ENCODE assay signal across 8 cellular contexts in the genomic region with DNA sequence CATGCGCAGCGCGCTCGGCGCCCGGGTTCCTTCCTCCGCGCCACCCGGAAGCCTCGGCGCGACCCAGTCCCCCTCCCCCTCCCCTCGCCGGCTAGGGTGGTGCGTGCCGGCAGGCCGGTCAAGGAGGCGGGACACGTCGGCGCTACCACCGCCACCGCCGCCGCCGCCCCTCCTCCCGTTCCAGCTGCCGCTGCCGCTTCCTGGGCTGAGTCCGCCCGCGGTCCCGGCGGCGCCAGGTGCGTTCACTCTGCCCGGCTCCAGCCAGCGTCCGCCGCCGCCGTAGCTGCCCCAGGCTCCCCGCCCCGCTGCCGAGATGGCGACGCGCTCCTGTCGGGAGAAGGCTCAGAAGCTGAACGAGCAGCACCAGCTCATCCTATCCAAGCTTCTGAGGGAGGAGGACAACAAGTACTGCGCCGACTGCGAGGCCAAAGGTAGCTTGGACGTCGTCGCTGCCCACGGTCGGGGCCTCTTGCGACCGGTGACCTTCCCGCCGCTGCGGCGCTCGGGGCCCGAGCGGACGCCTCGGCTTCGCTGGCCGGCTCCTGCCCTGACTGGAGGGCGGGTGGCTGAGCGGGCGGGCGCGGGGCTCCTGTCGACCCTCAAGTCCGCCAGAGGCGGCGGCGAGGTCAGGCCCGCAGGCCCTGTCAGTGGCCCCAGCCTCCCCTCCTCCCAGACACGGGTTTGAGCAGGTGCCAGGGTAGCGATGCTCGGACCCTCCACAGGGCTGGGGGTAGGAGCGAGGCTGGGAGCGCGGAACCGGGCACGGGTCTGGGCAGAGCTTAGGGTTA. TPM values are rescaled to one million over a fixed set of nuclear protein-coding genes. Genes with fewer than 3 reads are reported as not detected.
DNase-seq lines count a peak whose midpoint lies in the region; ATAC-seq and TF ChIP-seq lines count a peak whose summit lies in the region.

A gene (plus strand): TSS at position 173 of the 788 bp plus-strand sequence. CDS start 141 bp downstream, at position 314.

- no peaks in the 10 kb centered on the region for H3K9me3 Mint-ChIP-seq in mesothelial cell of epicardium

- no peaks in the 10 kb centered on the region for H3K36me3 ChIP-seq in NT2/D1 (ENCODE audit: insufficient read depth, insufficient read length, low read length)

- TF ChIP-seq CTCF in mesothelial cell of epicardium (IDR thresholded peaks at IDR 0.05; ENCODE audit: unreplicated experiment): no peak

- in situ Hi-C loops in endometrial microvascular endothelial cells (cut with HindIII; ENCODE audit: inconsistent ontology term, low pct_unique_long_range_greater_than_20kb, low sequenced_read_pairs): no loop called here

- peak within 1 kb of the TSS; percentile 91 for H3K9ac ChIP-seq in NT2/D1 (ENCODE audit: insufficient read length, low read depth)

- H3K27me3 Mint-ChIP-seq in mesothelial cell of epicardium (ENCODE audit: low read depth): peaks cover 2% of the 10 kb centered on the region

- peak; percentile 86 for ATAC-seq in GM21390 (IDR thresholded peaks at IDR 0.05; ENCODE audit: unreplicated experiment)

- H3K27ac Mint-ChIP-seq in mesothelial cell of epicardium: peak within 1 kb of the TSS; percentile 92

- H3K4me3 Mint-ChIP-seq in mesothelial cell of epicardium: peak within 1 kb of the TSS; percentile 79

- peak within 1 kb of the TSS; percentile 86 for H3K4me3 ChIP-seq in NT2/D1 (ENCODE audit: insufficient read length, low read depth)

- H3K27me3 ChIP-seq in NT2/D1 (ENCODE audit: insufficient read depth, insufficient read length): no peaks in the 10 kb centered on the region

- H3K4me1 ChIP-seq in NT2/D1 (ENCODE audit: insufficient read depth, insufficient read length): no peaks in the 10 kb centered on the region

- H3K4me1 Mint-ChIP-seq in mesothelial cell of epicardium: peaks cover 29% of the 10 kb centered on the region

- H3K9me3 ChIP-seq in NT2/D1 (ENCODE audit: insufficient read depth, low read length): no peaks in the 10 kb centered on the region

- H3K36me3 Mint-ChIP-seq in mesothelial cell of epicardium: no peaks in the 10 kb centered on the region

- DNase-seq in D341Med (ENCODE audit: low spot score): peak; percentile 99
- DNase-seq in HUDEP-2 (lab: John Stamatoyannopoulos, UW; ENCODE audit: unreplicated experiment in 76 of 76): peak in 75 of 76 experiments; percentile 63 to 98 (median 93)
- peak; percentile 81 for DNase-seq in NT2/D1 (ENCODE audit: low read depth, low spot score)
- peak; percentile 95 for DNase-seq in activated CD8-positive, alpha-beta memory T cell treated with anti-CD3 and anti-CD28 coated beads, Interleukin-2, amount 50 U/mL, for 4 hours
- DNase-seq in mesothelial cell of epicardium (ENCODE audit: low spot score in 2 of 2, unreplicated experiment in 2 of 2): peak; percentile 81 to 95
- DNase-seq in stimulated activated CD8-positive, alpha-beta memory T cell treated with anti-CD3 and anti-CD28 coated beads, Interleukin-15, amount 100 ng/mL, for 4 hours (ENCODE audit: low read depth in 2 of 2): peak; percentile 87 to 90

RNA-seq across cellular contexts. Expression of the gene that starts here (rescaled TPM):
- total RNA-seq in endometrial microvascular endothelial cells (ENCODE audit: inconsistent ontology term) (21.8 TPM), mesothelial cell of epicardium (24.8 to 27.8 TPM (median 25.7 TPM) in 3 replicates)

Comparison
In these comparisons a context has a peak if more than half of its experiments do, and no peak if none do; other contexts are left out.
1. Peak in every context shown above with its lines: DNase-seq, ATAC-seq and H3K4me3 ChIP-seq.